ENCODE assay signal across 39 cellular contexts in genomic region chr7:121766676-121767075, GRCh38.
"Had no signal": no experiment of that assay in that cellular context is flagged by ENCODE, and none has a peak within 500 bp of the region (broad histone marks: within the 10 kb centered on the region; RNA-seq: fewer than 3 reads in every experiment).

No MANE protein-coding gene starts in this region.

- ATAC-seq: activated CD8-positive, alpha-beta T cell treated with anti-CD3 and anti-CD28 coated beads for 36 hours; activated naive CD8-positive, alpha-beta T cell treated with anti-CD3 and anti-CD28 coated beads, Interleukin-2, amount 50 U/mL, for 24 hours; activated T-cell treated with anti-CD3 and anti-CD28 coated beads, Interleukin-2, amount 50 U/mL, for 4 hours; activated T-cell treated with anti-CD3 and anti-CD28 coated beads, Interleukin-2, amount 50 U/mL, for 72 hours; activated T-helper 17 cell treated with anti-CD3 and anti-CD28 coated beads, Interleukin-2, amount 50 U/mL, for 72 hours had no signal

- H3K4me3 ChIP-seq: ascending aorta, cardiac muscle cell had no signal

- FAIRE-seq: bronchial epithelial cell, TTC549 had no signal

- H3K4me3 Mint-ChIP-seq: activated B cell treated with CpG ODN at 0.5 μM for 24 hours; activated CD4-positive, alpha-beta memory T cell treated with anti-CD3 and anti-CD28 coated beads for 36 hours; activated CD4-positive, alpha-beta T cell treated with anti-CD3 and anti-CD28 coated beads, Interleukin-2, amount 10 ng/mL, durations not matched to agents 24 days and 14 days; activated CD8-positive, alpha-beta T cell treated with anti-CD3 and anti-CD28 coated beads for 36 hours; activated naive CD4-positive, alpha-beta T cell treated with anti-CD3 and anti-CD28 coated beads, Interleukin-2, amount 10 ng/mL, durations not matched to agents 7 days and 5 days; activated naive CD4-positive, alpha-beta T cell treated with anti-CD3 and anti-CD28 coated beads, Interleukin-2, amount 50 U/mL, for 24 hours; activated naive CD8-positive, alpha-beta T cell; activated naive CD8-positive, alpha-beta T cell treated with anti-CD3 and anti-CD28 coated beads, Interleukin-2, amount 10 ng/mL, durations not matched to agents 7 days and 5 days; activated naive CD8-positive, alpha-beta T cell treated with anti-CD3 and anti-CD28 coated beads, Interleukin-2, amount 50 U/mL, for 24 hours; activated T-cell treated with anti-CD3 and anti-CD28 coated beads, Interleukin-2, amount 50 U/mL, for 4 hours; activated T-cell treated with anti-CD3 and anti-CD28 coated beads, Interleukin-2, amount 50 U/mL, for 72 hours; activated T-helper 1 cell treated with anti-CD3 and anti-CD28 coated beads, Interleukin-12 subunit alpha, Interleukin-12 subunit beta, Interleukin-2, Interleukin-4 antibody, amounts not matched to agents 30 ng/mL and 10 ng/mL and 1 ng/mL, durations not matched to agents 14 hours and 24 hours and 36 hours; activated T-helper 17 cell treated with anti-CD3 and anti-CD28 coated beads, Interleukin-2, amount 50 U/mL, for 72 hours; brain; central memory CD8-positive, alpha-beta T cell; T-helper 1 cell treated with Interleukin-12 subunit alpha and Interleukin-12 subunit beta and Interleukin-4 antibody, amounts not matched to agents 30 μg/mL and 1 μg/mL, for 36 hours; T-helper 2 cell treated with Interferon-gamma antibody and Interleukin-4, amounts not matched to agents 5 μg/mL and 100 μg/mL, for 36 hours had no signal

- H3K9me3 ChIP-seq: ascending aorta had no signal

- H3K4me1 Mint-ChIP-seq: activated B cell treated with CpG ODN at 0.5 μM for 24 hours; activated CD4-positive, alpha-beta T cell treated with anti-CD3 and anti-CD28 coated beads, Interleukin-2, amount 10 ng/mL, durations not matched to agents 24 days and 14 days; activated naive CD4-positive, alpha-beta T cell treated with anti-CD3 and anti-CD28 coated beads, Interleukin-2, amount 10 ng/mL, durations not matched to agents 7 days and 5 days; activated naive CD4-positive, alpha-beta T cell treated with anti-CD3 and anti-CD28 coated beads, Interleukin-2, amount 50 U/mL, for 24 hours; activated naive CD8-positive, alpha-beta T cell treated with anti-CD3 and anti-CD28 coated beads, Interleukin-2, amount 10 ng/mL, durations not matched to agents 7 days and 5 days; activated naive CD8-positive, alpha-beta T cell treated with anti-CD3 and anti-CD28 coated beads, Interleukin-2, amount 50 U/mL, for 24 hours; activated T-helper 17 cell treated with anti-CD3 and anti-CD28 coated beads, Interleukin-2, amount 50 U/mL, for 72 hours; central memory CD8-positive, alpha-beta T cell had no signal

- H3K27me3 Mint-ChIP-seq: activated B cell treated with CpG ODN at 0.5 μM for 24 hours; activated CD4-positive, alpha-beta memory T cell treated with anti-CD3 and anti-CD28 coated beads for 36 hours; activated CD4-positive, alpha-beta T cell treated with anti-CD3 and anti-CD28 coated beads, Interleukin-2, amount 10 ng/mL, durations not matched to agents 24 days and 14 days; activated CD8-positive, alpha-beta T cell treated with anti-CD3 and anti-CD28 coated beads for 36 hours; activated naive CD4-positive, alpha-beta T cell treated with anti-CD3 and anti-CD28 coated beads, Interleukin-2, amount 10 ng/mL, durations not matched to agents 7 days and 5 days; activated naive CD4-positive, alpha-beta T cell treated with anti-CD3 and anti-CD28 coated beads, Interleukin-2, amount 50 U/mL, for 24 hours; activated naive CD8-positive, alpha-beta T cell; activated naive CD8-positive, alpha-beta T cell treated with anti-CD3 and anti-CD28 coated beads, Interleukin-2, amount 10 ng/mL, durations not matched to agents 7 days and 5 days; activated naive CD8-positive, alpha-beta T cell treated with anti-CD3 and anti-CD28 coated beads, Interleukin-2, amount 50 U/mL, for 24 hours; activated T-helper 17 cell treated with anti-CD3 and anti-CD28 coated beads, Interleukin-2, amount 50 U/mL, for 72 hours; brain; central memory CD8-positive, alpha-beta T cell had no signal

- H3K27ac Mint-ChIP-seq: activated B cell treated with CpG ODN at 0.5 μM for 24 hours; activated CD4-positive, alpha-beta memory T cell treated with anti-CD3 and anti-CD28 coated beads for 36 hours; activated CD4-positive, alpha-beta T cell treated with anti-CD3 and anti-CD28 coated beads, Interleukin-2, amount 10 ng/mL, durations not matched to agents 24 days and 14 days; activated CD8-positive, alpha-beta T cell treated with anti-CD3 and anti-CD28 coated beads for 36 hours; activated naive CD4-positive, alpha-beta T cell treated with anti-CD3 and anti-CD28 coated beads, Interleukin-2, amount 10 ng/mL, durations not matched to agents 7 days and 5 days; activated naive CD4-positive, alpha-beta T cell treated with anti-CD3 and anti-CD28 coated beads, Interleukin-2, amount 50 U/mL, for 24 hours; activated naive CD8-positive, alpha-beta T cell; activated naive CD8-positive, alpha-beta T cell treated with anti-CD3 and anti-CD28 coated beads, Interleukin-2, amount 10 ng/mL, durations not matched to agents 7 days and 5 days; activated naive CD8-positive, alpha-beta T cell treated with anti-CD3 and anti-CD28 coated beads, Interleukin-2, amount 50 U/mL, for 24 hours; activated T-cell treated with anti-CD3 and anti-CD28 coated beads, Interleukin-2, amount 50 U/mL, for 72 hours; activated T-helper 1 cell treated with anti-CD3 and anti-CD28 coated beads, Interleukin-12 subunit alpha, Interleukin-12 subunit beta, Interleukin-2, Interleukin-4 antibody, amounts not matched to agents 30 ng/mL and 10 ng/mL and 1 ng/mL, durations not matched to agents 14 hours and 24 hours and 36 hours; activated T-helper 17 cell treated with anti-CD3 and anti-CD28 coated beads, Interleukin-2, amount 50 U/mL, for 72 hours; brain; T-helper 1 cell treated with Interleukin-12 subunit alpha and Interleukin-12 subunit beta and Interleukin-4 antibody, amounts not matched to agents 30 μg/mL and 1 μg/mL, for 36 hours; T-helper 2 cell treated with Interferon-gamma antibody and Interleukin-4, amounts not matched to agents 5 μg/mL and 100 μg/mL, for 36 hours had no signal

- H3K36me3 Mint-ChIP-seq: activated CD4-positive, alpha-beta memory T cell treated with anti-CD3 and anti-CD28 coated beads for 36 hours; activated naive CD4-positive, alpha-beta T cell treated with anti-CD3 and anti-CD28 coated beads, Interleukin-2, amount 10 ng/mL, durations not matched to agents 7 days and 5 days; activated naive CD4-positive, alpha-beta T cell treated with anti-CD3 and anti-CD28 coated beads, Interleukin-2, amount 50 U/mL, for 24 hours; activated naive CD8-positive, alpha-beta T cell; activated naive CD8-positive, alpha-beta T cell treated with anti-CD3 and anti-CD28 coated beads, Interleukin-2, amount 10 ng/mL, durations not matched to agents 7 days and 5 days; brain had no signal

- H3K4me1 ChIP-seq: ascending aorta had no signal

- H3K27ac ChIP-seq: ascending aorta, cardiac muscle cell, VCaP had no signal

- DNase-seq: activated B cell treated with CpG ODN at 0.5 μM for 24 hours; activated CD4-positive, alpha-beta memory T cell treated with anti-CD3 and anti-CD28 coated beads for 36 hours; activated CD4-positive, alpha-beta T cell treated with anti-CD3 and anti-CD28 coated beads for 4 hours; activated CD4-positive, alpha-beta T cell treated with anti-CD3 and anti-CD28 coated beads, Interleukin-2, amount 10 ng/mL, durations not matched to agents 24 days and 14 days; activated CD4-positive, alpha-beta T cell treated with anti-CD3 and anti-CD28 coated beads, Interleukin-2, amount 50 U/mL, for 1 hour; activated CD4-positive, alpha-beta T cell treated with anti-CD3 and anti-CD28 coated beads, Interleukin-2, amount 50 U/mL, for 4 hours; activated CD4-positive, CD25-positive, alpha-beta regulatory T cell treated with anti-CD3 and anti-CD28 coated beads, Interleukin-2, amount 50 U/mL, for 72 hours; activated CD8-positive, alpha-beta memory T cell treated with anti-CD3 and anti-CD28 coated beads, Interleukin-2, amount 50 U/mL, for 4 hours; activated CD8-positive, alpha-beta T cell treated with anti-CD3 and anti-CD28 coated beads for 36 hours; activated effector memory CD4-positive, alpha-beta T cell treated with anti-CD3 and anti-CD28 coated beads, Interleukin-2, amount 50 U/mL, for 16 hours; activated gamma-delta T cell treated with Interleukin-2 at 50 U/mL for 16 hours; activated naive CD4-positive, alpha-beta T cell; activated naive CD4-positive, alpha-beta T cell treated with anti-CD3 and anti-CD28 coated beads, Interleukin-2, amount 10 ng/mL, durations not matched to agents 7 days and 5 days; activated naive CD8-positive, alpha-beta T cell treated with anti-CD3 and anti-CD28 coated beads, Interleukin-2, amount 10 ng/mL, durations not matched to agents 7 days and 5 days; activated naive CD8-positive, alpha-beta T cell treated with anti-CD3 and anti-CD28 coated beads, Interleukin-2, amount 50 U/mL, for 24 hours; activated T-cell treated with anti-CD3 and anti-CD28 coated beads for 4 hours; activated T-cell treated with anti-CD3 and anti-CD28 coated beads, Interleukin-2, amount 50 U/mL, for 1 hour; activated T-cell treated with anti-CD3 and anti-CD28 coated beads, Interleukin-2, amount 50 U/mL, for 4 hours; activated T-cell treated with anti-CD3 and anti-CD28 coated beads, Interleukin-2, amount 50 U/mL, for 72 hours; amygdala; anterior cingulate cortex; caudate nucleus; cerebellar nuclear complex; T-helper 1 cell; T-helper 2 cell; T-helper 9 cell had no signal

- H3K36me3 ChIP-seq: ascending aorta, cardiac muscle cell had no signal

- H3K27me3 ChIP-seq: ascending aorta, cardiac muscle cell had no signal

- H3K9me3 Mint-ChIP-seq: activated CD4-positive, alpha-beta T cell treated with anti-CD3 and anti-CD28 coated beads, Interleukin-2, amount 10 ng/mL, durations not matched to agents 24 days and 14 days; activated CD8-positive, alpha-beta T cell treated with anti-CD3 and anti-CD28 coated beads for 36 hours; activated naive CD4-positive, alpha-beta T cell treated with anti-CD3 and anti-CD28 coated beads, Interleukin-2, amount 10 ng/mL, durations not matched to agents 7 days and 5 days; activated naive CD4-positive, alpha-beta T cell treated with anti-CD3 and anti-CD28 coated beads, Interleukin-2, amount 50 U/mL, for 24 hours; activated T-cell treated with anti-CD3 and anti-CD28 coated beads, Interleukin-2, amount 50 U/mL, for 4 hours; activated T-helper 1 cell treated with anti-CD3 and anti-CD28 coated beads, Interleukin-12 subunit alpha, Interleukin-12 subunit beta, Interleukin-2, Interleukin-4 antibody, amounts not matched to agents 30 ng/mL and 10 ng/mL and 1 ng/mL, durations not matched to agents 14 hours and 24 hours and 36 hours; central memory CD8-positive, alpha-beta T cell; T-helper 1 cell treated with Interleukin-12 subunit alpha and Interleukin-12 subunit beta and Interleukin-4 antibody, amounts not matched to agents 30 μg/mL and 1 μg/mL, for 36 hours; T-helper 2 cell treated with Interferon-gamma antibody and Interleukin-4, amounts not matched to agents 5 μg/mL and 100 μg/mL, for 36 hours had no signal
